In genomic region chr1:93700532-93701469, GRCh38 we compare ENCODE assay signal across 1 cellular context.
TF ChIP-seq lines count a peak whose summit lies in the region.

No MANE protein-coding gene starts in this region.

TF ChIP-seq in IMR-90, 13 proteins besides CTCF, POLR2A, EP300 and RAD21:
- TF ChIP-seq RCOR1 (IDR thresholded peaks at IDR 0.05; ENCODE audit: insufficient replicate concordance, low read length) = no peak
- TF ChIP-seq NFE2L2 (IDR thresholded peaks at IDR 0.05; ENCODE audit: low read depth, low read length) = no peak
- TF ChIP-seq SMC3 (IDR thresholded peaks at IDR 0.05; ENCODE audit: low read depth, low read length) = no peak
- TF ChIP-seq CHD1 (IDR thresholded peaks at IDR 0.05; ENCODE audit: low read depth, low read length) = no peak
- no peak for TF ChIP-seq MXI1 (IDR thresholded peaks at IDR 0.05; ENCODE audit: borderline replicate concordance, low read depth, low read length)
- TF ChIP-seq FOS (IDR thresholded peaks at IDR 0.05; ENCODE audit: low read depth, low read length) = no peak
- TF ChIP-seq MAZ (IDR thresholded peaks at IDR 0.05; ENCODE audit: borderline replicate concordance, low read depth, low read length) = no peak
- TF ChIP-seq BHLHE40 (IDR thresholded peaks at IDR 0.05; ENCODE audit: low read depth, low read length) = no peak
- no peak for TF ChIP-seq MAFK (IDR thresholded peaks at IDR 0.05; ENCODE audit: low read depth, low read length)
- TF ChIP-seq USF2 (IDR thresholded peaks at IDR 0.05; ENCODE audit: low read depth, low read length) = no peak
- TF ChIP-seq CEBPB (IDR thresholded peaks at IDR 0.05; ENCODE audit: low read depth, low read length) = no peak
- no peak for TF ChIP-seq ELK1 (IDR thresholded peaks at IDR 0.05; ENCODE audit: borderline replicate concordance, low read depth, low read length)
- no peak for TF ChIP-seq RFX5 (IDR thresholded peaks at IDR 0.05; ENCODE audit: low read depth, low read length)
